Comparison of ENCODE assay signal across 8 cellular contexts in the genomic region with DNA sequence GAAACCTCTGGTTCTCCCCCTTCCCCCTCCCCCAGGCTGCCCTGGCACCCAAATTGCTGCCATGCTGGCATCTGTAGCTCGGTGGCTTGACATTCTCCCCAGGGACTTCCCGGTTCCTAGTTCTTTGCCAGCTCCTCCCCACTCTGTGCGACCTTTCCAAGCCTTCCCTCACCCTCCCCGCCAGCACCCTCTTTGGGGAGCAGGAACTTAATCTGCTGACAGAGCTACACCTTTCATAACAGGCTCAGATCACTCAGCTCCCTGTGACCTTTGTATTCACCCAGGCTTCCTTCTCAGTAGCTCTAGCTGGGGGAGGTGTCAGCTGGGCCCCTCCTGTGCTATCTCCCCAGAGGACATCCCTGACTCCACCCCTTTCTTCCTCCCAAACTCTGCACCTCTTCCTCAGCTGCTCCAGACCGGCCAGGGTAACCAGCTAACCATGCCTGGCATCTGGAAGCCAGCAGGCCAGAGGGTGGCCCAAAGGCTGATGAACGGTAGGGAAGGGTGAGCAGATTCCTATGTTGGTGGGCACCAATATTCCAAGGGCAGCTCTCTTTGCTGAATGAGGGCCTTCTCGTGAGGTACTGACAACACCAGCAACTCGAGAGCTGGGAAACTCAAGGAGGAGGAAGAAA. TPM values are rescaled to one million over a fixed set of nuclear protein-coding genes. Genes with fewer than 3 reads are reported as not detected.
A peak's percentile ranks its signal among the peaks of the same experiment; 100 is the strongest.
DNase-seq lines count a peak whose midpoint lies in the region; TF ChIP-seq lines count a peak whose summit lies in the region.

No MANE protein-coding gene starts in this region.

- peak; percentile 46 for DNase-seq in GM03348 (ENCODE audit: low spot score)
- DNase-seq in LoVo (ENCODE audit: low spot score): peak; percentile 32
- peak; percentile 5 to 14 for DNase-seq in cardiac fibroblast (ENCODE audit: low read depth in 2 of 2)
- peak; percentile 76 for DNase-seq in myocyte (ENCODE audit: low read depth)
- DNase-seq in effector CD4-positive, alpha-beta T cell: no peak
- DNase-seq in OCI-M2 (lab: John Stamatoyannopoulos, UW; ENCODE audit: unreplicated experiment): no peak
- DNase-seq in activated naive CD4-positive, alpha-beta T cell treated with Interleukin-2 at 50 U/mL for 16 hours: no peak
- no peak for DNase-seq in T1000 (lab: John Stamatoyannopoulos, UW)

- TF ChIP-seq CTCF in cardiac fibroblast (IDR thresholded peaks at IDR 0.05; ENCODE audit: low read depth, low read length): no peak

- H3K4me3 ChIP-seq in cardiac fibroblast (replicated peaks in 1 of 2; ENCODE audit: low read depth in 2 of 2, low read length in 2 of 2): no peak overlapping the region

RNA-seq across cellular contexts. Expression of gene COX14, which starts 1.8 kb away (rescaled TPM):
- total RNA-seq in myocyte: 34.4 and 40.8 TPM in 2 replicates
- polyA plus RNA-seq in myocyte (2012): 114 TPM

RNA-seq across cellular contexts. Expression of gene GPD1, which starts 6.4 kb away (rescaled TPM):
- 39.9 and 54.1 TPM in 2 replicates for total RNA-seq in myocyte
- polyA plus RNA-seq in myocyte (2012): 4.8 TPM

RNA-seq across cellular contexts. Expression of gene SMARCD1, which starts 25.1 kb away (rescaled TPM):
- 32.0 and 36.0 TPM in 2 replicates for total RNA-seq in myocyte
- 32.8 TPM for polyA plus RNA-seq in myocyte (2012)

RNA-seq across cellular contexts. Expression of gene ASIC1, which starts 52.8 kb away (rescaled TPM):
- 4.5 and 8.2 TPM in 2 replicates for total RNA-seq in myocyte
- 6.2 TPM for polyA plus RNA-seq in myocyte (2012)

RNA-seq across cellular contexts. Expression of gene CERS5, which starts 56.9 kb away (rescaled TPM):
- total RNA-seq in myocyte: 21.4 and 25.3 TPM in 2 replicates
- polyA plus RNA-seq in myocyte (2012): 64.2 TPM

Comparison
In these comparisons a context has a peak if more than half of its experiments do, and no peak if none do; other contexts are left out.
1. DNase-seq: peak in GM03348 (single experiment), LoVo (single experiment), cardiac fibroblast (2 of 2) and myocyte (single experiment); none in effector CD4-positive, alpha-beta T cell (single experiment), OCI-M2 (single experiment), activated naive CD4-positive, alpha-beta T cell treated with Interleukin-2 at 50 U/mL for 16 hours (single experiment) and T1000 (single experiment).